Comparison of ENCODE assay signal across 13 cellular contexts in the genomic region with DNA sequence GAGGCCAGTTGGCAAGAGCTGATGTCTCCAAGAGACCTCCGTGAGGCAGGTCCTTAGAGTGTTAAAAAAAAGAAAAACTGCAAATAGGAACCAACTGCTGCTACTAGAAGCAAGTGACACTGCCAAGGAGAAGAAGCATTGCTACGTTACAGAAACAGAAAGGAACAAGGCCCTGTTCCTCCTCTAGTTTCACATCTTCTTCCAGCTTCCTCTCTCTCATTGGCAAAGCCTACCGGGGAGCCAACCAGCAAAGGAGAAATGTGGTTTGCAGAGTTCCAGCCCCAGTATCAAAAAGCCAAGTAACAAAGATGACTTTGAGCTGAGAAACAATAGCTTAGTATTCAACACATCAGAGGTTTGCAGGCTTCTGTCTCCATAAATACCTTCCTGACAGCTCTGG.
DNase-seq lines count a peak whose midpoint lies in the region; ATAC-seq and TF ChIP-seq lines count a peak whose summit lies in the region.
"Had no signal": no experiment of that assay in that cellular context is flagged by ENCODE, and none has a peak within 500 bp of the region (broad histone marks: within the 10 kb centered on the region; RNA-seq: fewer than 3 reads in every experiment).

No MANE protein-coding gene starts in this region.

- no peaks in the 10 kb centered on the region for H4K20me1 ChIP-seq in OCI-LY3 (ENCODE audit: insufficient read depth, low read length)

- H3K9me3 ChIP-seq in right atrium auricular region (no peaks in the 10 kb centered on the region), OCI-LY3 (ENCODE audit: insufficient read depth, low read length) (no peaks in the 10 kb centered on the region)

- H3K9ac ChIP-seq in OCI-LY3 (ENCODE audit: low read length) = no peak overlapping the region

- peak overlapping the region; percentile 36 for H3K4me2 ChIP-seq in OCI-LY3 (ENCODE audit: low read length)

- DNase-seq in Right ventricle myocardium superior (no peak), right atrium auricular region (ENCODE audit: low spot score) (no peak), DMS79 (lab: John Stamatoyannopoulos, UW) (no peak), NCI-H1105 (lab: John Stamatoyannopoulos, UW) (no peak), NCI-H1417 (lab: John Stamatoyannopoulos, UW) (no peak)
- DNase-seq: 8988T; activated naive CD4-positive, alpha-beta T cell treated with anti-CD3 and anti-CD28 coated beads, Interleukin-2, amount 10 ng/mL, durations not matched to agents 7 days and 5 days; GDM1; NCI-H2171; small intestine had no signal

- TF ChIP-seq CTCF in right atrium auricular region (IDR thresholded peaks at IDR 0.05) (no peak), OCI-LY3 (IDR thresholded peaks at IDR 0.05; ENCODE audit: low read depth, low read length) (no peak)

- no peak overlapping the region for H3K4me3 ChIP-seq in right atrium auricular region
- H3K4me3 ChIP-seq in OCI-LY3 (ENCODE audit: low read length) = no peak overlapping the region

- no peaks in the 10 kb centered on the region for H3K79me2 ChIP-seq in OCI-LY3 (ENCODE audit: low read length)

- peak; percentile 38 for ATAC-seq in Right ventricle myocardium superior (ENCODE audit: poor library complexity)
- peak; percentile 94 for ATAC-seq in HG03025 (IDR thresholded peaks at IDR 0.05; ENCODE audit: low FRiP score, unreplicated experiment)

- intact Hi-C loops in Right ventricle myocardium superior (cut with DNase I) = no loop called here

- H3K27me3 ChIP-seq in right atrium auricular region = no peaks in the 10 kb centered on the region
- H3K27me3 ChIP-seq in OCI-LY3 (ENCODE audit: low read depth, low read length) = no peaks in the 10 kb centered on the region

- H3K4me1 ChIP-seq in right atrium auricular region = no peaks in the 10 kb centered on the region
- H3K4me1 ChIP-seq in OCI-LY3 (ENCODE audit: low read length) = peaks cover 9% of the 10 kb centered on the region

- no peak overlapping the region for H3K27ac ChIP-seq in right atrium auricular region
- H3K27ac ChIP-seq in OCI-LY3 (ENCODE audit: low read length) = no peak overlapping the region
- peak overlapping the region; percentile 47 for H3K27ac ChIP-seq in temporal lobe (ENCODE audit: low read depth, low read length)

- H3K36me3 ChIP-seq in right atrium auricular region (no peaks in the 10 kb centered on the region), OCI-LY3 (replicated peaks; ENCODE audit: low read depth, low read length) (no peaks in the 10 kb centered on the region)

- H2AFZ ChIP-seq in OCI-LY3 (ENCODE audit: low read depth, low read length) = no peak overlapping the region
